Comparison of ENCODE assay signal across 1 cellular context in genomic region chr2:237732070-237732469, GRCh38.
TF ChIP-seq lines count a peak whose summit lies in the region.

No MANE protein-coding gene starts in this region.

TF ChIP-seq in H1, 55 proteins besides CTCF, POLR2A, EP300 and RAD21:
- TF ChIP-seq ASH2L (IDR thresholded peaks at IDR 0.05; ENCODE audit: low read length) (no peak), ZNF274 (IDR thresholded peaks at IDR 0.05; ENCODE audit: borderline replicate concordance, extremely low read depth, low read length) (no peak), TAF7 (optimal IDR thresholded peaks at IDR 0.05; ENCODE audit: borderline replicate concordance, low read depth, low read length) (no peak), TCF12 (IDR thresholded peaks at IDR 0.05; ENCODE audit: low read depth, low read length) (no peak), SUZ12 (IDR thresholded peaks at IDR 0.05; ENCODE audit: low read length) (no peak), TEAD4 (IDR thresholded peaks at IDR 0.05; ENCODE audit: low read depth, low read length) (no peak), SP4 (IDR thresholded peaks at IDR 0.05; ENCODE audit: low read length) (no peak), SIRT6 (IDR thresholded peaks at IDR 0.05; ENCODE audit: low read length) (no peak), CBX8 (IDR thresholded peaks at IDR 0.05; ENCODE audit: borderline replicate concordance, low read depth, low read length) (no peak), USF2 (IDR thresholded peaks at IDR 0.05; ENCODE audit: low read length) (no peak), POLR2AphosphoS5 (IDR thresholded peaks at IDR 0.05; ENCODE audit: low read depth, low read length) (no peak), EZH2 (IDR thresholded peaks at IDR 0.05; ENCODE audit: low read depth, low read length, severe bottlenecking) (no peak), SRF (IDR thresholded peaks at IDR 0.05; ENCODE audit: low read depth, low read length) (no peak)
